ENCODE assay signal across 20 cellular contexts in genomic region chr4:145775406-145775805, GRCh38.
"Had no signal": no experiment of that assay in that cellular context is flagged by ENCODE, and none has a peak within 500 bp of the region (broad histone marks: within the 10 kb centered on the region; RNA-seq: fewer than 3 reads in every experiment).

No MANE protein-coding gene starts in this region.

- ATAC-seq: effector memory CD8-positive, alpha-beta T cell; left cardiac atrium; right lobe of liver had no signal

- H3K27ac ChIP-seq: ascending aorta, right lobe of liver, stomach, testis, upper lobe of left lung had no signal

- H3K9me3 Mint-ChIP-seq: activated naive CD4-positive, alpha-beta T cell treated with anti-CD3 and anti-CD28 coated beads for 36 hours; activated T-helper 2 cell treated with anti-CD3 and anti-CD28 coated beads, Interferon-gamma antibody, Interleukin-2, Interleukin-4, amounts not matched to agents 10 μg/mL and 5 μg/mL and 100 μg/mL, durations not matched to agents 14 hours and 24 hours and 36 hours; effector memory CD8-positive, alpha-beta T cell; T-helper 2 cell treated with Interferon-gamma antibody and Interleukin-4, amounts not matched to agents 5 μg/mL and 100 μg/mL, for 36 hours had no signal

- H3K4me3 ChIP-seq: ascending aorta, lung, right lobe of liver, smooth muscle cell, stomach, testis, upper lobe of left lung had no signal

- H3K4me3 Mint-ChIP-seq: activated naive CD4-positive, alpha-beta T cell treated with anti-CD3 and anti-CD28 coated beads for 36 hours; effector memory CD8-positive, alpha-beta T cell; T-helper 2 cell treated with Interferon-gamma antibody and Interleukin-4, amounts not matched to agents 5 μg/mL and 100 μg/mL, for 36 hours had no signal

- FAIRE-seq: bronchial epithelial cell had no signal

- DNase-seq: activated CD4-positive, alpha-beta T cell treated with anti-CD3 and anti-CD28 coated beads, Interleukin-2, amount 50 U/mL, for 1 hour; activated CD4-positive, CD25-positive, alpha-beta regulatory T cell; activated CD8-positive, alpha-beta memory T cell treated with anti-CD3 and anti-CD28 coated beads for 24 hours; activated naive CD4-positive, alpha-beta T cell treated with anti-CD3 and anti-CD28 coated beads for 36 hours; dermis blood vessel endothelial cell; effector memory CD8-positive, alpha-beta T cell; left cardiac atrium; midbrain; right lobe of liver; stimulated activated CD4-positive, alpha-beta T cell treated with anti-CD3 and anti-CD28 coated beads, Interleukin-4, amount 100 ng/mL, for 4 hours; stimulated activated CD8-positive, alpha-beta memory T cell treated with anti-CD3 and anti-CD28 coated beads, Interleukin-4, amount 100 ng/mL, for 48 hours; stomach; testis; upper lobe of left lung had no signal

- H3K27ac Mint-ChIP-seq: activated naive CD4-positive, alpha-beta T cell treated with anti-CD3 and anti-CD28 coated beads for 36 hours; activated T-helper 2 cell treated with anti-CD3 and anti-CD28 coated beads, Interferon-gamma antibody, Interleukin-2, Interleukin-4, amounts not matched to agents 10 μg/mL and 5 μg/mL and 100 μg/mL, durations not matched to agents 14 hours and 24 hours and 36 hours; effector memory CD8-positive, alpha-beta T cell; T-helper 2 cell treated with Interferon-gamma antibody and Interleukin-4, amounts not matched to agents 5 μg/mL and 100 μg/mL, for 36 hours had no signal

- H3K36me3 ChIP-seq: right lobe of liver had no signal

- H3K27me3 ChIP-seq: ascending aorta, right lobe of liver, stomach, testis, upper lobe of left lung had no signal

- H3K4me2 ChIP-seq: smooth muscle cell had no signal

- H3K4me1 ChIP-seq: right lobe of liver, stomach, testis, upper lobe of left lung had no signal

- H3K9me3 ChIP-seq: ascending aorta, right lobe of liver, stomach, testis, upper lobe of left lung had no signal

- H3K27me3 Mint-ChIP-seq: effector memory CD8-positive, alpha-beta T cell had no signal
